1 cellular context compared by ENCODE assay signal in genomic region chr14:71688576-71688975, GRCh38.
TF ChIP-seq lines count a peak whose summit lies in the region.

No MANE protein-coding gene starts in this region.

TF ChIP-seq in SK-N-SH, 30 proteins besides CTCF, POLR2A, EP300 and RAD21 (continued from another document):
- no peak for TF ChIP-seq ZBTB33 (IDR thresholded peaks at IDR 0.05; ENCODE audit: borderline replicate concordance, low read depth)
